ENCODE assay signal across 8 cellular contexts in genomic region chr22:46297151-46297819, GRCh38. TPM values are rescaled to one million over a fixed set of nuclear protein-coding genes. Genes with fewer than 3 reads are reported as not detected.
DNase-seq lines count a peak whose midpoint lies in the region; ATAC-seq and TF ChIP-seq lines count a peak whose summit lies in the region.

No MANE protein-coding gene starts in this region.

- DNase-seq in NCI-H1417 (lab: John Stamatoyannopoulos, UW) = peak in 2 of 3 experiments; percentile 46 to 60
- DNase-seq in NCI-H1417 treated with DMSO at 0.1 percent for 48 hours (lab: John Stamatoyannopoulos, UW) = no peak
- peak; percentile 44 for DNase-seq in HEK293T (ENCODE audit: extremely low spot score)
- peak; percentile 45 for DNase-seq in mammary epithelial cell
- DNase-seq in lower lobe of right lung = peak; percentile 52
- DNase-seq in upper lobe of right lung = no peak
- no peak for DNase-seq in SKM-1 (lab: John Stamatoyannopoulos, UW; ENCODE audit: unreplicated experiment)

- in situ Hi-C loops in mammary epithelial cell (cut with MboI; ENCODE audit: low sequenced_read_pairs in 2 of 2) = loop anchor here in 1 of 2 donors (5.0 kb wide), 1 partner anchor 175 kb away; no protein-coding TSS in a partner anchor

- H3K9me3 ChIP-seq in OCI-LY1 (ENCODE audit: low read length) (no peaks in the 10 kb centered on the region), mammary epithelial cell (replicated peaks; ENCODE audit: insufficient read depth, low read length) (no peaks in the 10 kb centered on the region), lower lobe of right lung (no peaks in the 10 kb centered on the region), upper lobe of right lung (no peaks in the 10 kb centered on the region)

- intact Hi-C loops in mammary epithelial cell (cut with micrococcal nuclease) = loop anchor here (5.0 kb wide), 3 partner anchors 40 to 305 kb away; no protein-coding TSS in a partner anchor
- intact Hi-C loops in lower lobe of right lung (cut with DNase I) = no loop called here
- intact Hi-C loops in upper lobe of right lung (cut with DNase I) = no loop called here

- H3K79me2 ChIP-seq in OCI-LY1 (ENCODE audit: insufficient read depth, low read length) (peaks cover 13% of the 10 kb centered on the region), mammary epithelial cell (ENCODE audit: insufficient read depth, low read length) (peaks cover 46% of the 10 kb centered on the region)

- CTCF ChIA-PET in HEK293T (lab: Yijun Ruan, JAX) = no interaction called here
- CTCF ChIA-PET in mammary epithelial cell (lab: Charles Lee; ENCODE audit: low non-redundant PET) = no interaction called here

- WGBS in mammary epithelial cell (ENCODE audit: low coverage, missing lambda C conversion rate) = 10% methylated on average over 28 of the region's 32 CpGs

- H3K4me3 ChIP-seq in OCI-LY1 (ENCODE audit: low read depth, low read length, poor library complexity, severe bottlenecking) = peak overlapping the region; percentile 87
- peak overlapping the region; percentile 56 to 72 (median 72) for H3K4me3 ChIP-seq in mammary epithelial cell (replicated peaks in 1 of 3; ENCODE audit: insufficient read depth in 1 of 3, low read depth in 2 of 3, low read length in 3 of 3)
- peak overlapping the region; percentile 83 for H3K4me3 ChIP-seq in lower lobe of right lung
- H3K4me3 ChIP-seq in upper lobe of right lung = peak overlapping the region; percentile 74

- POLR2A ChIA-PET in HEK293T (lab: Yijun Ruan, JAX) = interaction anchor here (1.2 to 2.2 kb wide), 6 partner anchors 13 to 262 kb away, joined by 3 to 11 read pairs (median 6); partner anchors contain the start of genes CDPF1 and CELSR1

- H3K4me2 ChIP-seq in OCI-LY1 (ENCODE audit: low read length) (peak overlapping the region; percentile 91), mammary epithelial cell (ENCODE audit: insufficient read depth, low read depth, low read length) (peak overlapping the region; percentile 97)

- H2AFZ ChIP-seq in OCI-LY1 (ENCODE audit: low read length) (no peak overlapping the region), mammary epithelial cell (ENCODE audit: low read depth, low read length) (peak overlapping the region; percentile 99)

- BruUV-seq in mammary epithelial cell (replicated peaks; lab: Mats Ljungman, UMichigan) = no TSS peak

- no peak; the same call in 1 of the 2 replicates for TF ChIP-seq CTCF in OCI-LY1 (IDR thresholded peaks at IDR 0.05; ENCODE audit: low read length)
- no peak for TF ChIP-seq CTCF in mammary epithelial cell (conservative IDR thresholded peaks at IDR 0.05 in 1 of 2, IDR thresholded peaks at IDR 0.05 in 1 of 2; ENCODE audit: extremely low read depth in 1 of 2, insufficient read depth in 1 of 2, low read depth in 1 of 2, low read length in 2 of 2)
- no peak for TF ChIP-seq CTCF in lower lobe of right lung (IDR thresholded peaks at IDR 0.05)
- TF ChIP-seq CTCF in upper lobe of right lung (IDR thresholded peaks at IDR 0.05) = no peak

- H3K36me3 ChIP-seq in OCI-LY1 (ENCODE audit: insufficient read depth, low read length) = peaks cover 32% of the 10 kb centered on the region
- H3K36me3 ChIP-seq in mammary epithelial cell (ENCODE audit: insufficient read depth, low read length) = peaks cover 6% of the 10 kb centered on the region
- peaks cover 14% of the 10 kb centered on the region for H3K36me3 ChIP-seq in lower lobe of right lung
- H3K36me3 ChIP-seq in upper lobe of right lung = peaks cover 11% of the 10 kb centered on the region

- H3K27me3 ChIP-seq in OCI-LY1 (ENCODE audit: insufficient read depth, low read length) (no peaks in the 10 kb centered on the region), mammary epithelial cell (ENCODE audit: insufficient read depth, low read length) (no peaks in the 10 kb centered on the region), lower lobe of right lung (ENCODE audit: low read depth) (no peaks in the 10 kb centered on the region), upper lobe of right lung (no peaks in the 10 kb centered on the region)

- ATAC-seq in lower lobe of right lung = peak; percentile 1 to 3
- ATAC-seq in upper lobe of right lung = no peak

- H3K9me2 ChIP-seq in OCI-LY1 (ENCODE audit: low read depth, low read length) = no peaks in the 10 kb centered on the region

- H3K27ac ChIP-seq in OCI-LY1 (ENCODE audit: low read depth, low read length, poor library complexity, severe bottlenecking) = peak overlapping the region; percentile 60
- H3K27ac ChIP-seq in mammary epithelial cell (ENCODE audit: insufficient read depth, low read depth, low read length) = peak overlapping the region; percentile 53
- no peak overlapping the region for H3K27ac ChIP-seq in lower lobe of right lung
- no peak overlapping the region for H3K27ac ChIP-seq in upper lobe of right lung

- no peaks in the 10 kb centered on the region for H4K20me1 ChIP-seq in OCI-LY1 (ENCODE audit: insufficient read depth, low read length)
- no peaks in the 10 kb centered on the region for H4K20me1 ChIP-seq in mammary epithelial cell (ENCODE audit: insufficient read depth, low read length)

- H3K9ac ChIP-seq in OCI-LY1 (ENCODE audit: low read length) (peak overlapping the region; percentile 86), mammary epithelial cell (ENCODE audit: insufficient read depth, low read length) (peak overlapping the region; percentile 64)

- dilution Hi-C loops in mammary epithelial cell (cut with HindIII; ENCODE audit: low sequenced_read_pairs) = loop anchor here (10.0 kb wide), 1 partner anchor 52 kb away; no protein-coding TSS in a partner anchor

- no peaks in the 10 kb centered on the region for H3F3A ChIP-seq in OCI-LY1 (ENCODE audit: insufficient read depth, low read length)

- H3K4me1 ChIP-seq in OCI-LY1 (ENCODE audit: insufficient read depth, low read length, severe bottlenecking) = peaks cover 45% of the 10 kb centered on the region
- H3K4me1 ChIP-seq in mammary epithelial cell (ENCODE audit: insufficient read depth, low read length) = peaks cover 16% of the 10 kb centered on the region
- peaks cover 16% of the 10 kb centered on the region for H3K4me1 ChIP-seq in lower lobe of right lung
- peaks cover 15% of the 10 kb centered on the region for H3K4me1 ChIP-seq in upper lobe of right lung

TF ChIP-seq in HEK293T, 16 proteins besides CTCF, POLR2A, EP300 and RAD21:
- no peak for TF ChIP-seq NFRKB (IDR thresholded peaks at IDR 0.05)
- TF ChIP-seq PKNOX1 (IDR thresholded peaks at IDR 0.05) = no peak
- TF ChIP-seq ZNF384 (IDR thresholded peaks at IDR 0.05) = no peak
- no peak for TF ChIP-seq L3MBTL2 (conservative IDR thresholded peaks at IDR 0.05)
- no peak for TF ChIP-seq FOXK2 (IDR thresholded peaks at IDR 0.05)
- TF ChIP-seq ARNT (IDR thresholded peaks at IDR 0.05) = no peak
- no peak for TF ChIP-seq BHLHE40 (IDR thresholded peaks at IDR 0.05; ENCODE audit: borderline replicate concordance)

RNA-seq across cellular contexts. Expression of gene GTSE1, which starts 0.6 kb away (rescaled TPM):
- total RNA-seq in mammary epithelial cell (10 to 100 TPM in 1 of 2 donors, under 1 TPM in 1; 0.67 to 22.3 TPM), lower lobe of right lung (1.4 TPM), upper lobe of right lung (0.43 TPM)
- polyA plus RNA-seq in mammary epithelial cell = 16.0 TPM
- 14.0 TPM for polyA minus RNA-seq in mammary epithelial cell

RNA-seq across cellular contexts. Expression of gene TTC38, which starts 29.5 kb away (rescaled TPM):
- total RNA-seq in mammary epithelial cell (10 to 100 TPM; 14.3 to 16.0 TPM), lower lobe of right lung (26.8 TPM), upper lobe of right lung (26.3 TPM)
- 14.5 TPM for polyA plus RNA-seq in mammary epithelial cell
- polyA minus RNA-seq in mammary epithelial cell = 17.7 TPM

RNA-seq across cellular contexts. Expression of gene PKDREJ, which starts 34.1 kb away (rescaled TPM):
- total RNA-seq in mammary epithelial cell (not detected), lower lobe of right lung (not detected), upper lobe of right lung (not detected)
- polyA plus RNA-seq in mammary epithelial cell = not detected
- not detected for polyA minus RNA-seq in mammary epithelial cell

RNA-seq across cellular contexts. Expression of gene TRMU, which starts 38.2 kb away (rescaled TPM):
- total RNA-seq in mammary epithelial cell = 10 to 100 TPM; 16.3 to 42.0 TPM
- 28.0 TPM for polyA plus RNA-seq in mammary epithelial cell
- 32.4 TPM for polyA minus RNA-seq in mammary epithelial cell
- 33.5 TPM for total RNA-seq in lower lobe of right lung
- 34.9 TPM for total RNA-seq in upper lobe of right lung

RNA-seq across cellular contexts. Expression of gene CDPF1, which starts 47.2 kb away (rescaled TPM):
- total RNA-seq in mammary epithelial cell (1 to 10 TPM; 5.7 to 8.0 TPM), lower lobe of right lung (7.1 TPM), upper lobe of right lung (9.0 TPM)
- 8.3 TPM for polyA plus RNA-seq in mammary epithelial cell
- 6.6 TPM for polyA minus RNA-seq in mammary epithelial cell

Comparison
In these comparisons a context has a peak if more than half of its experiments do, and no peak if none do; other contexts are left out.
1. DNase-seq: peak in NCI-H1417 (2 of 3), HEK293T (single experiment), mammary epithelial cell (single experiment) and lower lobe of right lung (single experiment); none in NCI-H1417 treated with DMSO at 0.1 percent for 48 hours (single experiment), upper lobe of right lung (single experiment) and SKM-1 (single experiment).
2. H3K27ac ChIP-seq: peak in OCI-LY1 (single experiment) and mammary epithelial cell (single experiment); none in lower lobe of right lung (single experiment) and upper lobe of right lung (single experiment).
3. Peak in every context shown above with its lines, with median percentiles within 50 percentile points of each other: H3K4me3 ChIP-seq.